In the genomic region with DNA sequence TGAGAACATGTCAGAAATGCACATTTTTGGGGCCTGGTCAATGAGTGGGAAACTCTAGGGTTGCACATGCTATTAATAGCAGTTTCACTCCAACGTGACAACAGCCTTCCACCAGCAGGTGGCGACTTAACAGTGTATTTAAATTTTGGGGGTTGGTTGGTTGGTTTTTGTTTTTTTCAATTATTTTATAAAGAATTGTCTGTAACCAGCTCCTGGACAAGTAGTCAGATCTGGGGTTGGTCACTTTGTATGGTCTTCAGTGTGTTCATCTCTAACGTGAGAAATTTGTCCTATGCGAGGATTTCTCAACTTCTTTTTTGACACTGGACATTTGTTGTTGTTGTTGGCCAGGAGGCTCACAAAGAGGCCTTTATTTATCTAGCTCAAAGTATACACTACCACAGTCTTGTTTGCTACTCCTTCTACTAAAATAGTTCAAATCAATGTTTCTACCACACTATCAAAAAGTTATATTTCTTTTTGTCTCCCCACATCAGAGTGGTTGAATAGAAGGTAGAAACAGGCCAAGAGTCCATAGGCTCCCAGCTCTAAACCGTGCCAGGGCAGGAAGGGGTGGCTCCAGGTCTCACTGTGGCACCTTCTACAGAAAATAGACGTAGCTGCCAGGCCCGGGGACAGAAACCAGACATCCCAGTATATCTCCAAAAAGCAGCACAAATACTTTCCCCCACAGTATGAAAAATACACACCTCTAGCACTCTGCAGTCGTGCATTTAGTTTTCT, we compare ENCODE assay signal across 8 cellular contexts.
DNase-seq lines count a peak whose midpoint lies in the region; ATAC-seq and TF ChIP-seq lines count a peak whose summit lies in the region.

No MANE protein-coding gene starts in this region.

- no peaks in the 10 kb centered on the region for H3K4me1 ChIP-seq in vagina

- peak; percentile 67 to 79 (median 73) for TF ChIP-seq CTCF in vagina (IDR thresholded peaks at IDR 0.05)

- DNase-seq in AG20443 (ENCODE audit: low spot score) (peak; percentile 64), RPMI8226 (peak; percentile 62), germinal center (ENCODE audit: low spot score) (peak; percentile 53), posterior vena cava (ENCODE audit: low spot score) (peak; percentile 86), vagina (ENCODE audit: extremely low spot score in 2 of 2) (no peak)
- DNase-seq in activated gamma-delta T cell treated with anti-CD3 and anti-CD28 coated beads, Interleukin-2, amount 50 U/mL, for 16 hours (ENCODE audit: low read depth) = peak; percentile 47

- no peak overlapping the region for H3K27ac ChIP-seq in vagina

- H3K27me3 ChIP-seq in vagina = no peaks in the 10 kb centered on the region

- intact Hi-C loops in posterior vena cava (cut with DNase I) (loop anchor here (5.0 to 10.0 kb wide), 2 partner anchors 225 to 307 kb away; a partner anchor contains a TSS), vagina (cut with DNase I) (no loop called here)

- ATAC-seq in GM18519 (IDR thresholded peaks at IDR 0.05; ENCODE audit: low FRiP score, unreplicated experiment) (peak; percentile 48), HG03442 (IDR thresholded peaks at IDR 0.05; ENCODE audit: unreplicated experiment) (peak; percentile 37)

- no peak overlapping the region for H3K4me3 ChIP-seq in vagina

- no peaks in the 10 kb centered on the region for H3K36me3 ChIP-seq in vagina

- no peak for TF ChIP-seq POLR2A in vagina (IDR thresholded peaks at IDR 0.05)

- H3K9me3 ChIP-seq in vagina = no peaks in the 10 kb centered on the region

Comparison
In these comparisons a context has a peak if more than half of its experiments do, and no peak if none do; other contexts are left out.
1. DNase-seq: peak in AG20443 (single experiment), RPMI8226 (single experiment), activated gamma-delta T cell treated with anti-CD3 and anti-CD28 coated beads, Interleukin-2, amount 50 U/mL, for 16 hours (single experiment), germinal center (single experiment) and posterior vena cava (single experiment); none in vagina (0 of 2).